In genomic region chr3:155843569-155843968, GRCh38 we compare ENCODE assay signal across 1 cellular context.
TF ChIP-seq lines count a peak whose summit lies in the region.

No MANE protein-coding gene starts in this region.

TF ChIP-seq in HepG2, 621 proteins besides CTCF, POLR2A, EP300 and RAD21 (continued from another document):
- TF ChIP-seq STAT6 (CRISPR knock-in tag; IDR thresholded peaks at IDR 0.05; ENCODE audit: borderline replicate concordance) (no peak), WIZ (CRISPR knock-in tag; IDR thresholded peaks at IDR 0.05) (no peak)
